Comparison of ENCODE assay signal across 23 cellular contexts in the genomic region with DNA sequence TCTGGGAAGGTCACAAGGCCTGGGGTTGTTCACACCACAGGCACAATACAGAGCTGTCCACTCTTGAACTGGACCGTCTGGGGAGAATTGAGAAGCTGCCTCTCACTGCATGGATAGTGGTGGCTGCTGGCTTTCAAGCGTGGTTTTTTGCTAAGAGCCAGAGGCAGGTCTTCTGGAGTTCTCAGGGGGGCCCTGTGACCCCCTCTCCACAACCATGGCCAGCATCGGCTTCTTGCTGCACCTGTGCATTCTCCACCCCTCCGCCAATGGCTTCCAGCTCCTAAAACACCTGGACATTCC.
"Had no signal": no experiment of that assay in that cellular context is flagged by ENCODE, and none has a peak within 500 bp of the region (broad histone marks: within the 10 kb centered on the region; RNA-seq: fewer than 3 reads in every experiment).

No MANE protein-coding gene starts in this region.

- H3K9me3 ChIP-seq: gastrocnemius medialis, heart left ventricle had no signal

- H3K4me3 ChIP-seq: coronary artery, dorsolateral prefrontal cortex, gastrocnemius medialis, heart left ventricle had no signal

- ATAC-seq: activated CD8-positive, alpha-beta T cell treated with anti-CD3 and anti-CD28 coated beads for 36 hours; activated T-cell treated with anti-CD3 and anti-CD28 coated beads, Interleukin-2, amount 50 U/mL, for 4 hours; activated T-helper 17 cell treated with anti-CD3 and anti-CD28 coated beads, Interleukin-2, amount 50 U/mL, for 72 hours; esophagus mucosa; foreskin keratinocyte; gastrocnemius medialis; heart left ventricle had no signal

- H3K27ac ChIP-seq: brain microvascular endothelial cell, coronary artery, dorsolateral prefrontal cortex, foreskin keratinocyte, gastrocnemius medialis, heart left ventricle had no signal

- DNase-seq: activated CD4-positive, alpha-beta T cell treated with anti-CD3 and anti-CD28 coated beads for 48 hours; activated CD4-positive, alpha-beta T cell treated with anti-CD3 and anti-CD28 coated beads, Interleukin-2, amount 50 U/mL, for 1 hour; activated CD4-positive, alpha-beta T cell treated with anti-CD3 and anti-CD28 coated beads, Interleukin-2, amount 50 U/mL, for 48 hours; activated CD8-positive, alpha-beta T cell treated with anti-CD3 and anti-CD28 coated beads for 36 hours; activated effector memory CD4-positive, alpha-beta T cell treated with Interleukin-2 at 50 U/mL for 16 hours; activated gamma-delta T cell treated with Interleukin-2 at 50 U/mL for 16 hours; activated naive CD4-positive, alpha-beta T cell treated with anti-CD3 and anti-CD28 coated beads, Interleukin-2, amount 50 U/mL, for 16 hours; activated naive CD4-positive, alpha-beta T cell treated with Interleukin-2 at 50 U/mL for 16 hours; activated T-cell treated with anti-CD3 and anti-CD28 coated beads, Interleukin-2, amount 50 U/mL, for 4 hours; amniotic stem cell; anterior cingulate cortex; brain microvascular endothelial cell; effector memory CD4-positive, alpha-beta T cell; foreskin keratinocyte; gastrocnemius medialis; glutamatergic neuron; T-helper 1 cell; T-helper 17 cell had no signal

- H3K4me1 ChIP-seq: foreskin keratinocyte had no signal

- H3K36me3 ChIP-seq: brain microvascular endothelial cell, gastrocnemius medialis had no signal

- H3K27me3 ChIP-seq: brain microvascular endothelial cell, dorsolateral prefrontal cortex, gastrocnemius medialis, heart left ventricle had no signal
